18 cellular contexts compared by ENCODE assay signal in genomic region chr20:25103526-25103925, GRCh38. TPM values are rescaled to one million over a fixed set of nuclear protein-coding genes. Genes with fewer than 3 reads are reported as not detected.
A peak's percentile ranks its signal among the peaks of the same experiment; 100 is the strongest.
DNase-seq lines count a peak whose midpoint lies in the region; ATAC-seq and TF ChIP-seq lines count a peak whose summit lies in the region.
"Had no signal": no experiment of that assay in that cellular context is flagged by ENCODE, and none has a peak within 500 bp of the region (broad histone marks: within the 10 kb centered on the region; RNA-seq: fewer than 3 reads in every experiment).

No MANE protein-coding gene starts in this region.

- no peak for TF ChIP-seq POLR2A in esophagus muscularis mucosa (IDR thresholded peaks at IDR 0.05; ENCODE audit: low read depth)

- DNase-seq in G401 (ENCODE audit: low spot score) (peak; percentile 77), RWPE2 (ENCODE audit: low spot score) (no peak), esophagus muscularis mucosa (ENCODE audit: extremely low spot score) (peak; percentile 70), left ventricle myocardium superior (no peak)
- no peak for DNase-seq in stimulated activated effector memory CD8-positive, alpha-beta T cell treated with anti-CD3 and anti-CD28 coated beads, Interleukin-12 subunit alpha, Interleukin-12 subunit beta, amount 100 ng/mL, for 72 hours (ENCODE audit: low spot score in 2 of 2)
- DNase-seq: CD4-positive, alpha-beta memory T cell; COR-L47; DMS153; DND-41; GDM1; H9 had no signal

- H3K27me3 ChIP-seq in RWPE2 (ENCODE audit: insufficient read depth, poor library complexity, severe bottlenecking) (peaks cover 12% of the 10 kb centered on the region), esophagus muscularis mucosa (peaks cover 0 to 25% (median 0%) of the 10 kb centered on the region in 4 donors)

- in situ Hi-C loops in G401 (cut with HindIII; ENCODE audit: low sequenced_read_pairs), result no loop called here

- H3K36me3 Mint-ChIP-seq in stimulated activated effector memory CD8-positive, alpha-beta T cell treated with anti-CD3 and anti-CD28 coated beads, Interleukin-12 subunit alpha, Interleukin-12 subunit beta, amount 100 ng/mL, for 72 hours, result no peaks in the 10 kb centered on the region
- H3K36me3 Mint-ChIP-seq: CD4-positive, alpha-beta memory T cell had no signal

- no peaks in the 10 kb centered on the region for H3K9me3 Mint-ChIP-seq in stimulated activated effector memory CD8-positive, alpha-beta T cell treated with anti-CD3 and anti-CD28 coated beads, Interleukin-12 subunit alpha, Interleukin-12 subunit beta, amount 100 ng/mL, for 72 hours
- H3K9me3 Mint-ChIP-seq: CD4-positive, alpha-beta memory T cell had no signal

- no peak overlapping the region for H3K4me3 Mint-ChIP-seq in stimulated activated effector memory CD8-positive, alpha-beta T cell treated with anti-CD3 and anti-CD28 coated beads, Interleukin-12 subunit alpha, Interleukin-12 subunit beta, amount 100 ng/mL, for 72 hours
- H3K4me3 Mint-ChIP-seq: CD4-positive, alpha-beta memory T cell; GM23338; H9 had no signal

- H3K27ac ChIP-seq in RWPE2 (ENCODE audit: poor library complexity, severe bottlenecking) (no peak overlapping the region), esophagus muscularis mucosa (replicated peaks in 1 of 4) (no peak overlapping the region)

- ATAC-seq in RWPE2 (ENCODE audit: low read depth) (peak; percentile 27; the same call in 1 of the 3 replicates), GM21786 (IDR thresholded peaks at IDR 0.05; ENCODE audit: unreplicated experiment) (no peak), left ventricle myocardium superior (no peak)
- no peak for ATAC-seq in stimulated activated effector memory CD8-positive, alpha-beta T cell treated with anti-CD3 and anti-CD28 coated beads, Interleukin-12 subunit alpha, Interleukin-12 subunit beta, amount 100 ng/mL, for 72 hours
- ATAC-seq: GM12878, GM23338, HCT116 had no signal

- H3K36me3 ChIP-seq in RWPE2 (ENCODE audit: low read depth), result no peaks in the 10 kb centered on the region
- no peaks in the 10 kb centered on the region for H3K36me3 ChIP-seq in esophagus muscularis mucosa

- H3K27ac Mint-ChIP-seq in stimulated activated effector memory CD8-positive, alpha-beta T cell treated with anti-CD3 and anti-CD28 coated beads, Interleukin-12 subunit alpha, Interleukin-12 subunit beta, amount 100 ng/mL, for 72 hours, result no peak overlapping the region
- H3K27ac Mint-ChIP-seq: CD4-positive, alpha-beta memory T cell; GM23338; H9 had no signal

- WGBS in esophagus muscularis mucosa, result 96% methylated on average over 3 of the region's 3 CpGs

- no peak for TF ChIP-seq CTCF in RWPE2 (IDR thresholded peaks at IDR 0.05; ENCODE audit: poor library complexity, severe bottlenecking)
- no peak for TF ChIP-seq CTCF in esophagus muscularis mucosa (IDR thresholded peaks at IDR 0.05)

- no peaks in the 10 kb centered on the region for H3K9me3 ChIP-seq in RWPE2 (ENCODE audit: severe bottlenecking)
- H3K9me3 ChIP-seq in esophagus muscularis mucosa, result no peaks in the 10 kb centered on the region

- intact Hi-C loops in esophagus muscularis mucosa (cut with DNase I), result no loop called here
- intact Hi-C loops in left ventricle myocardium superior (cut with micrococcal nuclease), result no loop called here

- H3K4me1 Mint-ChIP-seq in stimulated activated effector memory CD8-positive, alpha-beta T cell treated with anti-CD3 and anti-CD28 coated beads, Interleukin-12 subunit alpha, Interleukin-12 subunit beta, amount 100 ng/mL, for 72 hours, result peaks cover 17% of the 10 kb centered on the region
- H3K4me1 Mint-ChIP-seq: GM23338, H9 had no signal

- H3K4me1 ChIP-seq in RWPE2 (ENCODE audit: insufficient read depth, poor library complexity, severe bottlenecking) (no peaks in the 10 kb centered on the region), esophagus muscularis mucosa (no peaks in the 10 kb centered on the region)

- H3K4me3 ChIP-seq in RWPE2 (ENCODE audit: severe bottlenecking), result no peak overlapping the region
- no peak overlapping the region for H3K4me3 ChIP-seq in esophagus muscularis mucosa
- H3K4me3 ChIP-seq: GM12878, GM23338 had no signal

- TF ChIP-seq EP300 in esophagus muscularis mucosa (IDR thresholded peaks at IDR 0.05), result no peak

RNA-seq across cellular contexts. Expression of gene VSX1, which starts 21.6 kb away (rescaled TPM):
- total RNA-seq in G401 (2014; rRNA removed; shearing (Covaris generic)), result not detected in 2 replicates
- total RNA-seq in esophagus muscularis mucosa (under 1 TPM in 1 of 4 donors, not detected in 3; 0.83 TPM), left ventricle myocardium superior (not detected)
- total RNA-seq: A172; A673; CD4-positive, alpha-beta memory T cell; GM12878; H4; H9 had no signal

RNA-seq across cellular contexts. Expression of gene ACSS1, which starts 45.6 kb away (rescaled TPM):
- total RNA-seq in G401 (2014; rRNA removed; shearing (Covaris generic)), result not detected in 2 replicates
- total RNA-seq in esophagus muscularis mucosa (100 to 1,000 TPM in 1 of 4 donors, 10 to 100 TPM in 3; 36.6 to 154 (median 65.3) TPM), left ventricle myocardium superior (164 TPM)

Comparison
In these comparisons a context has a peak if more than half of its experiments do, and no peak if none do; other contexts are left out.
1. DNase-seq: peak in G401 (single experiment) and esophagus muscularis mucosa (single experiment); none in RWPE2 (single experiment), left ventricle myocardium superior (single experiment) and stimulated activated effector memory CD8-positive, alpha-beta T cell treated with anti-CD3 and anti-CD28 coated beads, Interleukin-12 subunit alpha, Interleukin-12 subunit beta, amount 100 ng/mL, for 72 hours (0 of 2).
2. RNA of gene ACSS1, which starts 45.6 kb away (total RNA-seq): 164 TPM in left ventricle myocardium superior (single experiment) and 36.6 to 154 TPM in esophagus muscularis mucosa; not detected in G401; every median in the first group is over 10 times any median in the second.